ENCODE assay signal across 8 cellular contexts in genomic region chrX:139930923-139931645, GRCh38. TPM values are rescaled to one million over a fixed set of nuclear protein-coding genes. Genes with fewer than 3 reads are reported as not detected.
DNase-seq lines count a peak whose midpoint lies in the region; ATAC-seq and TF ChIP-seq lines count a peak whose summit lies in the region.

No MANE protein-coding gene starts in this region.

- POLR2A ChIA-PET in T-cell (lab: Charles Lee): no interaction called here

- H3K36me3 Mint-ChIP-seq in T-cell: no peaks in the 10 kb centered on the region

- no peaks in the 10 kb centered on the region for H3K9me3 ChIP-seq in HAP-1

- H3K27ac Mint-ChIP-seq in T-cell: peak overlapping the region; percentile 44 to 63
- peak overlapping the region in 1 of 2 donors; percentile 95 for H3K27ac Mint-ChIP-seq in stimulated activated naive CD8-positive, alpha-beta T cell treated with anti-CD3 and anti-CD28 coated beads, Interleukin-15, amount 100 ng/mL, for 72 hours

- TF ChIP-seq CTCF in AG10803 (conservative IDR thresholded peaks at IDR 0.05; ENCODE audit: low read length) (no peak), lower leg skin (IDR thresholded peaks at IDR 0.05) (no peak)

- CTCF ChIA-PET in T-cell (lab: Charles Lee): interaction anchor here (0.7 kb wide), 2 partner anchors 67 to 134 kb away, joined by 4 to 6 read pairs; no protein-coding TSS in a partner anchor

- peak in 1 of 4 experiments; percentile 5 for ATAC-seq in T-cell (replicated peaks in 1 of 4)
- no peak for ATAC-seq in stimulated activated naive CD8-positive, alpha-beta T cell treated with anti-CD3 and anti-CD28 coated beads, Interleukin-15, amount 100 ng/mL, for 72 hours
- no peak for ATAC-seq in GM19463 (IDR thresholded peaks at IDR 0.05; ENCODE audit: unreplicated experiment)

- 2 to 25% methylated on average over 24 to 27 of the region's 27 CpGs for WGBS in lower leg skin, 2 donors

- H3K4me1 ChIP-seq in HAP-1: peaks cover 23% of the 10 kb centered on the region

- TF ChIP-seq POLR2A in lower leg skin (IDR thresholded peaks at IDR 0.05): no peak

- no peaks in the 10 kb centered on the region for H3K27me3 ChIP-seq in HAP-1 (ENCODE audit: low read depth)

- H3K9me3 Mint-ChIP-seq in T-cell: no peaks in the 10 kb centered on the region
- no peaks in the 10 kb centered on the region for H3K9me3 Mint-ChIP-seq in stimulated activated naive CD8-positive, alpha-beta T cell treated with anti-CD3 and anti-CD28 coated beads, Interleukin-15, amount 100 ng/mL, for 72 hours

- intact Hi-C loops in lower leg skin (cut with DNase I; ENCODE audit: low total_unique reads): no loop called here

- H3K4me3 ChIP-seq in AG10803 (ENCODE audit: low read length) (peak overlapping the region; percentile 71), HAP-1 (peak overlapping the region; percentile 85), lower leg skin (ENCODE audit: low read depth, poor library complexity, severe bottlenecking) (peak overlapping the region; percentile 23)

- no peak for DNase-seq in AG10803 (ENCODE audit: low read depth)
- peak; percentile 57 to 64 for DNase-seq in HAP-1 (ENCODE audit: low spot score in 2 of 2)
- peak in 12 of 34 experiments; percentile 0 to 15 (median 2) for DNase-seq in T-cell
- peak; percentile 20 for DNase-seq in cerebellar cortex (ENCODE audit: low spot score)
- no peak for DNase-seq in lower leg skin (ENCODE audit: low spot score in 2 of 2)
- DNase-seq in stimulated activated naive CD8-positive, alpha-beta T cell treated with anti-CD3 and anti-CD28 coated beads, Interleukin-15, amount 100 ng/mL, for 72 hours: peak; percentile 15 to 27
- DNase-seq in NCI-H1417 (lab: John Stamatoyannopoulos, UW): no peak

- no peaks in the 10 kb centered on the region for H3K27me3 Mint-ChIP-seq in T-cell
- H3K27me3 Mint-ChIP-seq in stimulated activated naive CD8-positive, alpha-beta T cell treated with anti-CD3 and anti-CD28 coated beads, Interleukin-15, amount 100 ng/mL, for 72 hours: no peaks in the 10 kb centered on the region

- H3K4me3 Mint-ChIP-seq in T-cell: peak overlapping the region; percentile 79 to 85 (median 81)
- peak overlapping the region; percentile 77 to 85 for H3K4me3 Mint-ChIP-seq in stimulated activated naive CD8-positive, alpha-beta T cell treated with anti-CD3 and anti-CD28 coated beads, Interleukin-15, amount 100 ng/mL, for 72 hours

- H3K36me3 ChIP-seq in HAP-1 (replicated peaks): no peaks in the 10 kb centered on the region

- H3K4me1 Mint-ChIP-seq in T-cell: peaks cover 29% of the 10 kb centered on the region in 3 donors
- peaks cover 24% of the 10 kb centered on the region for H3K4me1 Mint-ChIP-seq in stimulated activated naive CD8-positive, alpha-beta T cell treated with anti-CD3 and anti-CD28 coated beads, Interleukin-15, amount 100 ng/mL, for 72 hours

- in situ Hi-C loops in HAP-1 (cut with MboI; ENCODE audit: low sequenced_read_pairs): loop anchor here (5.0 kb wide), 1 partner anchor 104 kb away; no protein-coding TSS in a partner anchor

RNA-seq across cellular contexts. Expression of gene ATP11C, which starts 1.8 kb away (rescaled TPM):
- total RNA-seq in T-cell (10 to 100 TPM; 18.4 to 27.1 (median 23.1) TPM), lower leg skin (10 to 100 TPM in 3 of 4 donors, 1 to 10 TPM in 1; 9.4 to 17.0 (median 13.5) TPM)

RNA-seq across cellular contexts. Expression of gene CXorf66, which starts 34.2 kb away (rescaled TPM):
- not detected for total RNA-seq in T-cell
- total RNA-seq in lower leg skin: not detected

Comparison
In these comparisons a context has a peak if more than half of its experiments do, and no peak if none do; other contexts are left out.
1. DNase-seq: peak in HAP-1 (2 of 2), cerebellar cortex (single experiment) and stimulated activated naive CD8-positive, alpha-beta T cell treated with anti-CD3 and anti-CD28 coated beads, Interleukin-15, amount 100 ng/mL, for 72 hours (2 of 2); none in AG10803 (single experiment), lower leg skin (0 of 2) and NCI-H1417 (0 of 3).
2. H3K4me3 ChIP-seq: peak in every context shown above with its lines; median percentile 85 in HAP-1; 71 in AG10803; 23 in lower leg skin.